In the genomic region with DNA sequence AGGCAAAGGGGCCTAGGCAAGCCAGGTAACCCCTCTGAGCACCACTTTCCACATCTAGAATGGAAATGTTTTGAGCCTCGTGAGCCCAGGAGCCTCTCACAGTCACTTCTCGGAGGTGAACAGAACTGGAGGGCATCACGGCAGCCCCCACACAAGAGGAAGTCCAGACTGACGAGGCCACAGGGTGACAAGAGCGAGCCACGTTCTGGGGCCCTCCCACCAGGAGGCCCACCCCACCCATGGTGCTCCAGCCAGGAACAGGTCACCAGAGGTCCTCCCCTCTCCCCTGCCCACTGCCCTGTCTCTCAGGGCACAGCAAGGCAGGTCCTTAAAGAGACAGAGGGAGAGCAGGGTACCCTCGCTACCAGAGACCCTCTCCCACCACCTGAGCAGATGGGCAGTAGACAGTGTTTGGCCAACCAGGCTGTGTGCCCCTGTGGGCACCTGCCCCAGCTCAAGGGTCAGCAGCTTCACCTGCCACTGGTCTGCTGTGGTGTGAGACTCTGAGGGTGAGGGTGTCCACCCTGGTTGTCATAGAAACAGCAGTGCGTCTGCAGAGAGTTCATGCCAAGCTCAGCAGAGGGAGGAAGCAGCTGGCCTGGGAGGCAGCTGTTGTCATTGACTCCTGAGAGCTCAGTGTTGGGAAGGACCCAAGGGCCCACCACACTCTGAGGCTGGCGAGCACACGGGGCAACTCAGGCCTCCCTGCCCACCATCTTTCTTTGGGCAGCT, we compare ENCODE assay signal across 1 cellular context.
TF ChIP-seq lines count a peak whose summit lies in the region.

No MANE protein-coding gene starts in this region.

TF ChIP-seq in HEK293T, 16 proteins besides CTCF, POLR2A, EP300 and RAD21:
- no peak for TF ChIP-seq L3MBTL2 (conservative IDR thresholded peaks at IDR 0.05)
- TF ChIP-seq BHLHE40 (IDR thresholded peaks at IDR 0.05; ENCODE audit: borderline replicate concordance), result no peak
- no peak for TF ChIP-seq CTBP1 (IDR thresholded peaks at IDR 0.05; ENCODE audit: borderline replicate concordance)
- TF ChIP-seq ZNF384 (IDR thresholded peaks at IDR 0.05), result no peak
- no peak for TF ChIP-seq ELF4 (IDR thresholded peaks at IDR 0.05)
TF ChIP-seq in HEK293T: peak in this region for 0.
